ENCODE assay signal across 8 cellular contexts in the genomic region with DNA sequence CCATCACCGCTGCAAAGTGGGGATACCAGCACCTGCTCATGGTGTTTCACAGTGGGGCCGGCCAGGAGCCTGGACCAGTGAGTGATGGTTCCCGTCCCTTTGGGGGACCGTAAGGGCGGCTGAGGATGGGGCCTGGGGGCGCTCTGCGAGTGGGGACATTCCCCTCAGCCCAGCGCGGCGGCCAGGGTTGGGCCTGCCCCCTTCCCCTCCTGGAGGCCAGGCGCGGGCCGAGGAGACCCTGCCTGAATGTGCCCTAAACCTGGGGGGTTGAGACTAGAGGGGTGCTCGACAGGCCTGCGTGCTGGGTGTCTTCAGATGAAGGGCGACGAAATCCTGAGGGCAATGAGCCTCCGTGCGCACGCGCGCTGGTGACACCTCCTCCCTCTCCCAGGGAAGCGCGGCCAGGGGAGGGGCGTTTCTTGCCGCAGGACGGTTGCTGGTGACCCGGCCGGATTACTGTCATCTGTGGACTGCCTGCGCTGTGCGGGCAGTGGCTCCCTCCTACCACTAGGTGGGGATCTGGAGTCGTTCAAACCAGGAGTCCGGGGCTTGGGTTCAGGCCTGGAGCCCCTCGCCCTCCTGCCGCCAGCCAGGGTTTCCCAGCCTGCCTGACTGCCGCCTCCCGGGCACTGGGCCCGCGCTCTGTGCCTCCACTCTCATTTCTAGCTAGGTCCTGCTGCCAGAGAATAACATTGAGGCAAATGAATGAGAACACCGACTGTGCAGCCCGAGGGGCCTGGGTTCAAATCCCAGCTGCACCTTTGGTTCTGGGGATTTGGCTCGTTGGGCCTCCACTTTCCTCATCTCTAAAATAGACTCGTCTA. TPM values are rescaled to one million over a fixed set of nuclear protein-coding genes. Genes with fewer than 3 reads are reported as not detected.
A peak's percentile ranks its signal among the peaks of the same experiment; 100 is the strongest.
DNase-seq lines count a peak whose midpoint lies in the region; ATAC-seq and TF ChIP-seq lines count a peak whose summit lies in the region.

No MANE protein-coding gene starts in this region.

- WGBS in mammary epithelial cell (ENCODE audit: low coverage, missing lambda C conversion rate) = 10% methylated on average over 12 of the region's 43 CpGs

- in situ Hi-C loops in mammary epithelial cell (cut with MboI; ENCODE audit: low sequenced_read_pairs in 2 of 2) (loop anchor here (5.0 to 25.0 kb wide), 4 partner anchors 136 to 704 kb away; no protein-coding TSS in a partner anchor), gastrocnemius medialis (cut with MboI; ENCODE audit: low sequenced_read_pairs in 4 of 4) (no loop called here)

- H3K27me3 ChIP-seq in BE2C (no peaks in the 10 kb centered on the region), mammary epithelial cell (ENCODE audit: insufficient read depth, low read length) (no peaks in the 10 kb centered on the region), gastrocnemius medialis (peaks cover 8 to 13% (median 10%) of the 10 kb centered on the region in 3 donors)

- CTCF ChIA-PET in mammary epithelial cell (lab: Charles Lee; ENCODE audit: low non-redundant PET) = no interaction called here

- H3K36me3 ChIP-seq in BE2C (no peaks in the 10 kb centered on the region), mammary epithelial cell (ENCODE audit: insufficient read depth, low read length) (no peaks in the 10 kb centered on the region), gastrocnemius medialis (no peaks in the 10 kb centered on the region)

- peak overlapping the region; percentile 74 for H2AFZ ChIP-seq in mammary epithelial cell (ENCODE audit: low read depth, low read length)

- H3K4me3 ChIP-seq in BE2C (ENCODE audit: low read depth, low read length) = no peak overlapping the region
- H3K4me3 ChIP-seq in mammary epithelial cell (replicated peaks in 1 of 3; ENCODE audit: insufficient read depth in 1 of 3, low read depth in 2 of 3, low read length in 3 of 3) = no peak overlapping the region
- H3K4me3 ChIP-seq in gastrocnemius medialis = peak overlapping the region; percentile 1 to 40 (median 18)

- H3K4me1 ChIP-seq in BE2C (no peaks in the 10 kb centered on the region; the same call in 1 of the 2 replicates), mammary epithelial cell (ENCODE audit: insufficient read depth, low read length) (peaks cover 12% of the 10 kb centered on the region), gastrocnemius medialis (peaks cover 0 to 7% of the 10 kb centered on the region in 2 donors)

- dilution Hi-C loops in mammary epithelial cell (cut with HindIII; ENCODE audit: low sequenced_read_pairs) = no loop called here

- DNase-seq in BE2C (peak; percentile 94), NCI-H1694 treated with DMSO at 0.1 percent for 48 hours (lab: John Stamatoyannopoulos, UW) (peak; percentile 66), T-helper 9 cell (peak; percentile 38), mammary epithelial cell (peak; percentile 50), iPS-NIHi11 (ENCODE audit: low spot score) (peak; percentile 93), gastrocnemius medialis (peak; percentile 58 to 75), OCI-M2 (lab: John Stamatoyannopoulos, UW; ENCODE audit: unreplicated experiment) (no peak)

- H3K9me3 ChIP-seq in BE2C (no peaks in the 10 kb centered on the region), mammary epithelial cell (replicated peaks; ENCODE audit: insufficient read depth, low read length) (no peaks in the 10 kb centered on the region), gastrocnemius medialis (no peaks in the 10 kb centered on the region)

- H4K20me1 ChIP-seq in mammary epithelial cell (ENCODE audit: insufficient read depth, low read length) = no peaks in the 10 kb centered on the region

- ATAC-seq in GM21390 (IDR thresholded peaks at IDR 0.05; ENCODE audit: unreplicated experiment) (peak; percentile 54), gastrocnemius medialis (peak; percentile 21 to 42)

- H3K27ac ChIP-seq in mammary epithelial cell (ENCODE audit: insufficient read depth, low read depth, low read length) (no peak overlapping the region), gastrocnemius medialis (peak overlapping the region in 3 of 4 donors; percentile 22 to 50 (median 31))

- H3K4me2 ChIP-seq in mammary epithelial cell (ENCODE audit: insufficient read depth, low read depth, low read length) = peak overlapping the region; percentile 73

- no peak for TF ChIP-seq POLR2A in gastrocnemius medialis (IDR thresholded peaks at IDR 0.05)

- no peaks in the 10 kb centered on the region for H3K79me2 ChIP-seq in mammary epithelial cell (ENCODE audit: insufficient read depth, low read length)

- TF ChIP-seq CTCF in BE2C (IDR thresholded peaks at IDR 0.05; ENCODE audit: low read depth, low read length) (peak; percentile 97), mammary epithelial cell (conservative IDR thresholded peaks at IDR 0.05 in 1 of 2, IDR thresholded peaks at IDR 0.05 in 1 of 2; ENCODE audit: extremely low read depth in 1 of 2, insufficient read depth in 1 of 2, low read depth in 1 of 2, low read length in 2 of 2) (peak; percentile 84 to 97), gastrocnemius medialis (IDR thresholded peaks at IDR 0.05 in 4 of 5, conservative IDR thresholded peaks at IDR 0.05 in 1 of 5) (peak; percentile 61 to 91 (median 85))

- no TSS peak for BruUV-seq in mammary epithelial cell (replicated peaks; lab: Mats Ljungman, UMichigan)

- intact Hi-C loops in mammary epithelial cell (cut with micrococcal nuclease) = loop anchor here (1.0 to 5.0 kb wide), 3 partner anchors 76 to 159 kb away; no protein-coding TSS in a partner anchor
- intact Hi-C loops in gastrocnemius medialis (cut with DNase I; ENCODE audit: low total_unique reads) = loop anchor here (1.0 to 10.0 kb wide), 2 partner anchors 135 to 448 kb away; a partner anchor contains a TSS

- H3K9ac ChIP-seq in mammary epithelial cell (ENCODE audit: insufficient read depth, low read length) = no peak overlapping the region

RNA-seq across cellular contexts. Expression of a gene that starts 17.1 kb away (rescaled TPM):
- 107 TPM for polyA plus RNA-seq in BE2C (2012; ENCODE audit: insufficient read depth, insufficient read length, low read depth)
- total RNA-seq in mammary epithelial cell (1 to 10 TPM; 1.5 to 4.8 TPM), gastrocnemius medialis (10 to 100 TPM in 1 of 4 donors, 1 to 10 TPM in 3; 4.2 to 10.4 (median 6.4) TPM)
- polyA plus RNA-seq in mammary epithelial cell = not detected
- not detected for polyA minus RNA-seq in mammary epithelial cell

RNA-seq across cellular contexts. Expression of a gene that starts 35.5 kb away (rescaled TPM):
- polyA plus RNA-seq in BE2C (2012; ENCODE audit: insufficient read depth, insufficient read length, low read depth) = 1.6 TPM
- under 1 TPM in 1 of 2 donors, not detected in 1; 0.33 TPM for total RNA-seq in mammary epithelial cell
- 0.03 TPM for polyA plus RNA-seq in mammary epithelial cell
- not detected for polyA minus RNA-seq in mammary epithelial cell
- total RNA-seq in gastrocnemius medialis = not detected

Comparison
In these comparisons a context has a peak if more than half of its experiments do, and no peak if none do; other contexts are left out.
1. H3K4me3 ChIP-seq: peak in gastrocnemius medialis (4 of 4); none in BE2C (single experiment) and mammary epithelial cell (0 of 3).
2. in situ Hi-C loops: an anchor here in mammary epithelial cell (5.0 to 25.0 kb wide); none called in gastrocnemius medialis.
3. Peak in every context shown above with its lines, with median percentiles within 50 percentile points of each other: CTCF ChIP-seq.